In the genomic region with DNA sequence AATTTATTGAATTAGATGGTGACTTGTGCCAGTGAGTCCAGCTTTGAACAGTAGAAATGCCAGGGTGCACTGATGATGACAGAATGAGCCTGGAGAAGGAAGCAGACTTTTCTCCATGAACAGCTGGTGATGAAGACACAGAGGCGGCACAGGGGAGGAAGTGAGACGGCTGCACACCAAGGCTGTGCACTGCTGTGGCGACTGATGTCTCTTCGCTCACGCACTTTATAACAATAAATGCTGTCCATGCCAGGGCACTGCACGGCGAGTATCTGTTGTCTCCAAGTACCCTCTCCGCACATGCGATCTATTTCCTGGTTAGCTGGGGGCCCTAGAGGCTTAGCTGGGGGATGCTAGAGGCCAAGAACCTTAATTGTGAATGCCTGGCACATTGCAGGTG, we compare ENCODE assay signal across 20 cellular contexts.
DNase-seq lines count a peak whose midpoint lies in the region; TF ChIP-seq lines count a peak whose summit lies in the region.
"Had no signal": no experiment of that assay in that cellular context is flagged by ENCODE, and none has a peak within 500 bp of the region (broad histone marks: within the 10 kb centered on the region; RNA-seq: fewer than 3 reads in every experiment).

No MANE protein-coding gene starts in this region.

- no peaks in the 10 kb centered on the region for H3K4me1 Mint-ChIP-seq in nephron progenitor cell
- H3K4me1 Mint-ChIP-seq: B cell had no signal

- TF ChIP-seq CTCF in nephron progenitor cell (IDR thresholded peaks at IDR 0.05) = no peak

- H3K4me3 Mint-ChIP-seq in nephron progenitor cell = no peak overlapping the region
- H3K4me3 Mint-ChIP-seq: B cell; CD8-positive, alpha-beta T cell had no signal

- H3K27me3 Mint-ChIP-seq in nephron progenitor cell (ENCODE audit: low read depth, poor library complexity) = peaks cover 4% of the 10 kb centered on the region
- H3K27me3 Mint-ChIP-seq: B cell had no signal

- DNase-seq in Ammon's horn (ENCODE audit: low spot score) = peak; percentile 28
- DNase-seq in DMS 273 (lab: John Stamatoyannopoulos, UW; ENCODE audit: unreplicated experiment) = peak; percentile 42
- DNase-seq in NOMO-1 treated with DMSO at 0.1 percent for 48 hours (lab: John Stamatoyannopoulos, UW; ENCODE audit: unreplicated experiment) = peak; percentile 45
- peak; percentile 40 for DNase-seq in middle frontal gyrus (ENCODE audit: extremely low spot score, low spot score)
- DNase-seq in NCI-H2227 (lab: John Stamatoyannopoulos, UW; ENCODE audit: unreplicated experiment) = no peak
- DNase-seq in activated CD8-positive, alpha-beta memory T cell treated with anti-CD3 and anti-CD28 coated beads for 24 hours = no peak
- no peak for DNase-seq in nephron progenitor cell
- DNase-seq: CD8-positive, alpha-beta T cell; DMS153; DND-41; NCI-H1105; NCI-H1436 treated with DMSO at 0.1 percent for 48 hours; NCI-H2029; NCI-H2227 treated with DMSO at 0.1 percent for 48 hours; NCI-H774; OCI-M1; Peyer's patch; SJCRH30; T-helper 2 cell had no signal

- H3K9me3 Mint-ChIP-seq in nephron progenitor cell = no peaks in the 10 kb centered on the region
- H3K9me3 Mint-ChIP-seq: CD8-positive, alpha-beta T cell had no signal

- no peak overlapping the region for H3K27ac Mint-ChIP-seq in nephron progenitor cell
- H3K27ac Mint-ChIP-seq: B cell; CD8-positive, alpha-beta T cell had no signal

- no peaks in the 10 kb centered on the region for H3K36me3 Mint-ChIP-seq in nephron progenitor cell (ENCODE audit: low read depth)
- H3K36me3 Mint-ChIP-seq: CD8-positive, alpha-beta T cell had no signal

Comparison
In these comparisons a context has a peak if more than half of its experiments do, and no peak if none do; other contexts are left out.
1. DNase-seq: peak in Ammon's horn (single experiment), DMS 273 (single experiment), NOMO-1 treated with DMSO at 0.1 percent for 48 hours (single experiment) and middle frontal gyrus (single experiment); none in NCI-H2227 (single experiment), activated CD8-positive, alpha-beta memory T cell treated with anti-CD3 and anti-CD28 coated beads for 24 hours (single experiment) and nephron progenitor cell (single experiment).